ENCODE assay signal across 22 cellular contexts in the genomic region with DNA sequence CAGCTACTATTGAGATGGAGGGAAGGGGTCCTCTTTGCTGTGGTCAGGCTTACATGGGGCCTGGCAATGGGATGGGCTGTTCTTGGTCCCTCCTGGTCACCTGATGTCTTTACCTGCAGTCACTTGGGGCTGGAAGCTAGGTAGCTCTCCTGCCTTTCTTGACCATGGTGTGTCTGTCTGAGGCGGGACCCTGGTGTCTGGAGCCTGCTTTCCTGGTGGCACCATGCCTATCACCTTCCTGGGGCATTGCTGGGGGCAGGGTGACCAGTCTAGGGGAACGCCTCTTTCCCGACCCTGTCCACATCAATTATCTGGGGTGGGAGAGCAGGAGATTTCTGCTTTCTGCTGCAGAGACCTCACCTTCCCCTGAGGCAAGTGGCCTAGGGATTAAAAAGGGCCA. TPM values are rescaled to one million over a fixed set of nuclear protein-coding genes. Genes with fewer than 3 reads are reported as not detected.
"Had no signal": no experiment of that assay in that cellular context is flagged by ENCODE, and none has a peak within 500 bp of the region (broad histone marks: within the 10 kb centered on the region; RNA-seq: fewer than 3 reads in every experiment).

No MANE protein-coding gene starts in this region.

- H3K4me3 ChIP-seq: SJCRH30 had no signal

- FAIRE-seq: HepG2 had no signal

- H3K27ac ChIP-seq: RWPE1, SJCRH30 had no signal

- DNase-seq: IMR-90; Kasumi-1; KG1; MM.1S; NCI-H1092 treated with DMSO at 0.1 percent for 48 hours; NCI-H1436; NCI-H187; NCI-H2029; NCI-H2081 treated with DMSO at 0.1 percent for 48 hours; NCI-H2171; NCI-H226; NCI-H446; NCI-H510A; NCI-H524 treated with DMSO at 0.1 percent for 48 hours; NCI-H69; NCI-H774; NK-92 treated with Interleukin-12 subunit alpha and Interleukin-12 subunit beta, amount 100 ng/mL, for 24 hours; PC-3; SHP77 treated with DMSO at 0.1 percent for 48 hours; SJCRH30 had no signal

- H3K9me3 ChIP-seq: SJCRH30 had no signal

- H3K4me1 ChIP-seq: SJCRH30 had no signal

- H3K27me3 ChIP-seq: SJCRH30 had no signal

- H3K36me3 ChIP-seq: SJCRH30 had no signal

RNA-seq across cellular contexts. Expression of gene ARHGAP22, which starts 55.6 kb away (rescaled TPM):
- total RNA-seq: SJCRH30 had no signal
